In the genomic region with DNA sequence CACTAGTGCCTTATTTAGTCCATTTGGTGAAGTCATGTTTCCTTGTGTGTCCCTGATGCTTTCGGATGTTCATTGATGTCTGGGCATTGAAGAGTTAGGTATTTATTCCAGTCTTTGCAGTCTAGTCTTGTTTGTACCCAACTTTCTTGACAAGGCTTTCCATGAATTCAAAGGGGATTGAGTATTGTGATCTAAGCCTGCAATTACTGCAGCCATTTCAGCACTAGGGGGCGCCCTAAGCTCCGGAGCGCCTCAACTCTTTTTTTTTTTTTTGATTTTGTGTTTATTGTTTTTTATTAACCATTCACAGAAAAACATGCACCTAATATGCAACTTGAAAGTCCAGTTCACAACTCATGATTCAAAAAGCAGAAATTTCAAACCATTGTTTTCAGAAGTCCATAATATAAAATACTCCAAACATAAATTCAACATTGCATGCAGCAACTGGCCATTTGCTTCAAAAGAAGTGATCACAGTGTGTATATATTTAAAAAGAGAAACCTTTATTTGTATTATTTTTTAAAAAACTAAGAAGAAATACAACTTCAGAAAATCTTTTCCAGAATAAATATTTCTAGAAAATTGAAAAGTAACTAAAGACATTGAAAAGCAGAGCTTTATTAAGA, we compare ENCODE assay signal across 11 cellular contexts. TPM values are rescaled to one million over a fixed set of nuclear protein-coding genes. Genes with fewer than 3 reads are reported as not detected.
A peak's percentile ranks its signal among the peaks of the same experiment; 100 is the strongest.
DNase-seq lines count a peak whose midpoint lies in the region; ATAC-seq and TF ChIP-seq lines count a peak whose summit lies in the region.
"Had no signal": no experiment of that assay in that cellular context is flagged by ENCODE, and none has a peak within 500 bp of the region (broad histone marks: within the 10 kb centered on the region; RNA-seq: fewer than 3 reads in every experiment).

No MANE protein-coding gene starts in this region.

- peaks cover 8% of the 10 kb centered on the region for H3K4me1 Mint-ChIP-seq in T-helper 17 cell

- no peak overlapping the region for H3K4me3 Mint-ChIP-seq in T-helper 17 cell

- no peak overlapping the region for H3K27ac ChIP-seq in foreskin keratinocyte
- H3K27ac ChIP-seq: esophagus squamous epithelium, SJSA1 had no signal

- DNase-seq in AG09319 (ENCODE audit: extremely low read depth, low read depth), result no peak
- peak; percentile 39 for DNase-seq in SK-MEL-5 (ENCODE audit: low read depth, low spot score)
- DNase-seq in foreskin keratinocyte, result no peak
- DNase-seq in T-helper 17 cell, result no peak
- no peak for DNase-seq in NCI-H774 (lab: John Stamatoyannopoulos, UW)
- DNase-seq in NCI-H146 treated with DMSO at 0.1 percent for 48 hours (lab: John Stamatoyannopoulos, UW; ENCODE audit: unreplicated experiment), result no peak
- DNase-seq: esophagus squamous epithelium, GF-D8 had no signal

- H3K4me1 ChIP-seq in foreskin keratinocyte, result no peaks in the 10 kb centered on the region
- H3K4me1 ChIP-seq: esophagus squamous epithelium, SJSA1 had no signal

- peak; percentile 17 for TF ChIP-seq CTCF in AG09319 (IDR thresholded peaks at IDR 0.05; ENCODE audit: low read depth, low read length)
- peak; percentile 58; the same call in 1 of the 2 replicates for TF ChIP-seq CTCF in GM12875 (IDR thresholded peaks at IDR 0.05; ENCODE audit: borderline replicate concordance, insufficient read depth, low read depth, low read length)
- TF ChIP-seq CTCF in foreskin keratinocyte (conservative IDR thresholded peaks at IDR 0.05), result peak; percentile 49

- no peaks in the 10 kb centered on the region for H3K36me3 Mint-ChIP-seq in T-helper 17 cell (ENCODE audit: low read depth)

- in situ Hi-C loops in SK-MEL-5 (cut with HindIII; ENCODE audit: low pct_unique_long_range_greater_than_20kb, low sequenced_read_pairs), result no loop called here

- H3K27me3 Mint-ChIP-seq in T-helper 17 cell, result no peaks in the 10 kb centered on the region

- no peaks in the 10 kb centered on the region for H3K27me3 ChIP-seq in foreskin keratinocyte
- H3K27me3 ChIP-seq: esophagus squamous epithelium, SJSA1 had no signal

- ATAC-seq in foreskin keratinocyte (no peak), T-helper 17 cell (no peak), HG03025 (IDR thresholded peaks at IDR 0.05; ENCODE audit: low FRiP score, unreplicated experiment) (no peak)

- peaks cover 12% of the 10 kb centered on the region for H3K9me3 ChIP-seq in T-helper 17 cell (ENCODE audit: control insufficient read depth, low read length, poor library complexity, severe bottlenecking)

- H3K4me3 ChIP-seq in GM12875 (ENCODE audit: low read depth, low read length), result no peak overlapping the region
- H3K4me3 ChIP-seq: esophagus squamous epithelium, SJSA1 had no signal

- no peak overlapping the region for H3K27ac Mint-ChIP-seq in T-helper 17 cell

RNA-seq across cellular contexts. Expression of gene PTPN13, which starts 59.2 kb away (rescaled TPM):
- 47.9 and 54.6 TPM in 2 replicates for total RNA-seq in SK-MEL-5 (2014; rRNA removed; shearing (Covaris generic))
- polyA plus RNA-seq in SK-MEL-5 (2015; cell fraction: cytosol; rRNA removed), result 22.4 and 33.9 TPM in 2 replicates
- polyA plus RNA-seq in SK-MEL-5 (2015; cell fraction: nucleus; rRNA removed), result 20.4 and 25.7 TPM in 2 replicates
- total RNA-seq in foreskin keratinocyte (65.2 and 73.5 TPM in 2 replicates), T-helper 17 cell (10 to 100 TPM; 36.1 to 49.5 TPM)
- 8.9 and 12.0 TPM in 2 replicates for polyA plus RNA-seq in foreskin keratinocyte
